ENCODE assay signal across 30 cellular contexts in genomic region chr7:138267934-138268333, GRCh38.
"Had no signal": no experiment of that assay in that cellular context is flagged by ENCODE, and none has a peak within 500 bp of the region (broad histone marks: within the 10 kb centered on the region; RNA-seq: fewer than 3 reads in every experiment).

No MANE protein-coding gene starts in this region.

- H3K36me3 ChIP-seq: ascending aorta, SJCRH30 had no signal

- H3K9ac ChIP-seq: SK-N-SH had no signal

- H3K9me3 Mint-ChIP-seq: activated naive CD8-positive, alpha-beta T cell treated with anti-CD3 and anti-CD28 coated beads, Interleukin-2, amount 50 U/mL, for 24 hours had no signal

- H3K4me3 ChIP-seq: ascending aorta, body of pancreas, SJCRH30 had no signal

- H3K4me2 ChIP-seq: SK-N-SH had no signal

- H3K27ac ChIP-seq: ascending aorta, body of pancreas, SJCRH30 had no signal

- FAIRE-seq: bronchial epithelial cell had no signal

- H3K27me3 Mint-ChIP-seq: activated naive CD8-positive, alpha-beta T cell treated with anti-CD3 and anti-CD28 coated beads, Interleukin-2, amount 50 U/mL, for 24 hours had no signal

- H3K4me1 ChIP-seq: ascending aorta, body of pancreas, SJCRH30 had no signal

- H3K27ac Mint-ChIP-seq: activated CD8-positive, alpha-beta T cell treated with anti-CD3 and anti-CD28 coated beads, Interleukin-2, amount 10 ng/mL, durations not matched to agents 7 days and 5 days; activated naive CD8-positive, alpha-beta T cell treated with anti-CD3 and anti-CD28 coated beads, Interleukin-2, amount 50 U/mL, for 24 hours had no signal

- H3K9me3 ChIP-seq: body of pancreas, SJCRH30 had no signal

- H3K4me1 Mint-ChIP-seq: activated naive CD8-positive, alpha-beta T cell treated with anti-CD3 and anti-CD28 coated beads, Interleukin-2, amount 50 U/mL, for 24 hours had no signal

- H3K27me3 ChIP-seq: ascending aorta, body of pancreas, SJCRH30 had no signal

- DNase-seq: activated CD4-positive, alpha-beta T cell treated with anti-CD3 and anti-CD28 coated beads for 48 hours; activated CD4-positive, alpha-beta T cell treated with anti-CD3 and anti-CD28 coated beads, Interleukin-2, amount 50 U/mL, for 4 hours; activated CD4-positive, CD25-positive, alpha-beta regulatory T cell treated with anti-CD3 and anti-CD28 coated beads, Interleukin-2, amount 50 U/mL, for 72 hours; activated CD8-positive, alpha-beta memory T cell treated with anti-CD3 and anti-CD28 coated beads, Interleukin-2, amount 50 U/mL, for 48 hours; activated CD8-positive, alpha-beta T cell treated with anti-CD3 and anti-CD28 coated beads, Interleukin-2, amount 10 ng/mL, durations not matched to agents 7 days and 5 days; activated naive CD4-positive, alpha-beta T cell treated with anti-CD3 and anti-CD28 coated beads, Interleukin-2, amount 50 U/mL, for 16 hours; activated naive CD8-positive, alpha-beta T cell treated with anti-CD3 and anti-CD28 coated beads, Interleukin-2, amount 50 U/mL, for 24 hours; activated T-cell treated with anti-CD3 and anti-CD28 coated beads, Interleukin-2, amount 50 U/mL, for 1 hour; amniotic stem cell; body of pancreas; central memory CD4-positive, alpha-beta T cell; Kasumi-1; KBM-7; NCI-H1048; NCI-H146; NCI-H187 treated with DMSO at 0.1 percent for 48 hours; NCI-H2171 treated with DMSO at 0.1 percent for 48 hours; NCI-H345; NCI-H510A; NCI-H69; NK-92 treated with Interleukin-12 subunit alpha and Interleukin-12 subunit beta, amount 100 ng/mL, for 24 hours; OCI-M1; RPMI8226; SJCRH30; SK-N-SH; SW 1271 had no signal

- H3K4me3 Mint-ChIP-seq: activated CD8-positive, alpha-beta T cell treated with anti-CD3 and anti-CD28 coated beads, Interleukin-2, amount 10 ng/mL, durations not matched to agents 7 days and 5 days; activated naive CD8-positive, alpha-beta T cell treated with anti-CD3 and anti-CD28 coated beads, Interleukin-2, amount 50 U/mL, for 24 hours had no signal

- ATAC-seq: activated CD8-positive, alpha-beta T cell treated with anti-CD3 and anti-CD28 coated beads, Interleukin-2, amount 10 ng/mL, durations not matched to agents 7 days and 5 days; activated naive CD8-positive, alpha-beta T cell treated with anti-CD3 and anti-CD28 coated beads, Interleukin-2, amount 50 U/mL, for 24 hours; body of pancreas; Panc1; Right ventricle myocardium inferior had no signal
